Comparison of ENCODE assay signal across 25 cellular contexts in genomic region chr4:84177831-84178230, GRCh38.
"Had no signal": no experiment of that assay in that cellular context is flagged by ENCODE, and none has a peak within 500 bp of the region (broad histone marks: within the 10 kb centered on the region; RNA-seq: fewer than 3 reads in every experiment).

No MANE protein-coding gene starts in this region.

- H3K4me3 ChIP-seq: ascending aorta, body of pancreas, cardiac muscle cell, K562 had no signal

- H3K27me3 ChIP-seq: ascending aorta, body of pancreas, cardiac muscle cell had no signal

- H3K36me3 ChIP-seq: ascending aorta, cardiac muscle cell had no signal

- H3K4me1 ChIP-seq: ascending aorta, body of pancreas had no signal

- H3K9me3 ChIP-seq: ascending aorta, body of pancreas had no signal

- H3K27ac ChIP-seq: ascending aorta, body of pancreas, cardiac muscle cell had no signal

- DNase-seq: activated CD4-positive, alpha-beta T cell treated with anti-CD3 and anti-CD28 coated beads, Interleukin-2, amount 10 ng/mL, durations not matched to agents 24 days and 14 days; activated CD4-positive, alpha-beta T cell treated with anti-CD3 and anti-CD28 coated beads, Interleukin-2, amount 50 U/mL, for 48 hours; activated CD4-positive, CD25-positive, alpha-beta regulatory T cell treated with anti-CD3 and anti-CD28 coated beads, Interleukin-2, amount 50 U/mL, for 72 hours; activated CD8-positive, alpha-beta memory T cell treated with anti-CD3 and anti-CD28 coated beads, Interleukin-2, amount 10 ng/mL, durations not matched to agents 7 days and 5 days; activated effector memory CD4-positive, alpha-beta T cell treated with anti-CD3 and anti-CD28 coated beads, Interleukin-2, amount 50 U/mL, for 16 hours; activated naive CD4-positive, alpha-beta T cell treated with Interleukin-2 at 50 U/mL for 16 hours; activated naive CD8-positive, alpha-beta T cell treated with anti-CD3 and anti-CD28 coated beads, Interleukin-2, amount 50 U/mL, for 24 hours; activated T-cell treated with anti-CD3 and anti-CD28 coated beads, Interleukin-2, amount 50 U/mL, for 4 hours; amniotic stem cell; body of pancreas; Karpas-422; NCI-H1105 treated with DMSO at 0.1 percent for 48 hours; NCI-H1436 treated with DMSO at 0.1 percent for 48 hours; NCI-H187; NCI-H2081 treated with DMSO at 0.1 percent for 48 hours; NCI-H446; NCI-H524; SIG-M5; T-helper 17 cell; T-helper 9 cell had no signal

- ATAC-seq: activated CD8-positive, alpha-beta memory T cell treated with anti-CD3 and anti-CD28 coated beads, Interleukin-2, amount 10 ng/mL, durations not matched to agents 7 days and 5 days; activated naive CD4-positive, alpha-beta T cell treated with anti-CD3 and anti-CD28 coated beads, Interleukin-2, amount 50 U/mL, for 72 hours; activated naive CD8-positive, alpha-beta T cell treated with anti-CD3 and anti-CD28 coated beads, Interleukin-2, amount 50 U/mL, for 24 hours; activated T-cell treated with anti-CD3 and anti-CD28 coated beads, Interleukin-2, amount 50 U/mL, for 4 hours; body of pancreas; K562; T-helper 17 cell; WTC11 had no signal
